ENCODE assay signal across 38 cellular contexts in genomic region chr2:3389193-3389592, GRCh38.
"Had no signal": no experiment of that assay in that cellular context is flagged by ENCODE, and none has a peak within 500 bp of the region (broad histone marks: within the 10 kb centered on the region; RNA-seq: fewer than 3 reads in every experiment).

No MANE protein-coding gene starts in this region.

- H3K27me3 ChIP-seq: ascending aorta, cardiac muscle cell had no signal

- H3K4me1 Mint-ChIP-seq: WTC11 had no signal

- H3K9me3 ChIP-seq: ascending aorta had no signal

- H3K27me3 Mint-ChIP-seq: activated CD4-positive, alpha-beta memory T cell treated with anti-CD3 and anti-CD28 coated beads, Interleukin-2, amount 10 ng/mL, durations not matched to agents 7 days and 5 days; activated CD4-positive, alpha-beta T cell treated with anti-CD3 and anti-CD28 coated beads for 36 hours; activated CD4-positive, alpha-beta T cell treated with anti-CD3 and anti-CD28 coated beads, Interleukin-2, amount 10 ng/mL, durations not matched to agents 7 days and 5 days; activated CD8-positive, alpha-beta memory T cell treated with anti-CD3 and anti-CD28 coated beads, Interleukin-2, amount 10 ng/mL, durations not matched to agents 7 days and 5 days; activated naive CD4-positive, alpha-beta T cell treated with anti-CD3 and anti-CD28 coated beads, Interleukin-2, amount 10 ng/mL, durations not matched to agents 7 days and 5 days; activated naive CD4-positive, alpha-beta T cell treated with anti-CD3 and anti-CD28 coated beads, Interleukin-2, amount 50 U/mL, for 24 hours; activated naive CD8-positive, alpha-beta T cell; activated naive CD8-positive, alpha-beta T cell treated with anti-CD3 and anti-CD28 coated beads, Interleukin-2, amount 10 ng/mL, durations not matched to agents 7 days and 5 days; activated naive CD8-positive, alpha-beta T cell treated with anti-CD3 and anti-CD28 coated beads, Interleukin-2, amount 50 U/mL, for 24 hours; activated T-cell treated with anti-CD3 and anti-CD28 coated beads, Interleukin-2, amount 50 U/mL, for 24 hours; brain; central memory CD8-positive, alpha-beta T cell; T-cell had no signal

- DNase-seq: activated CD4-positive, alpha-beta memory T cell treated with anti-CD3 and anti-CD28 coated beads, Interleukin-2, amount 10 ng/mL, durations not matched to agents 7 days and 5 days; activated CD4-positive, alpha-beta T cell treated with anti-CD3 and anti-CD28 coated beads for 1 hour; activated CD4-positive, alpha-beta T cell treated with anti-CD3 and anti-CD28 coated beads for 48 hours; activated CD4-positive, alpha-beta T cell treated with anti-CD3 and anti-CD28 coated beads, Interleukin-2, amount 10 ng/mL, durations not matched to agents 7 days and 5 days; activated CD4-positive, alpha-beta T cell treated with anti-CD3 and anti-CD28 coated beads, Interleukin-2, amount 50 U/mL, for 48 hours; activated CD4-positive, CD25-positive, alpha-beta regulatory T cell; activated CD8-positive, alpha-beta memory T cell treated with anti-CD3 and anti-CD28 coated beads for 24 hours; activated CD8-positive, alpha-beta memory T cell treated with anti-CD3 and anti-CD28 coated beads, Interleukin-2, amount 10 ng/mL, durations not matched to agents 7 days and 5 days; activated CD8-positive, alpha-beta memory T cell treated with anti-CD3 and anti-CD28 coated beads, Interleukin-2, amount 50 U/mL, for 48 hours; activated CD8-positive, alpha-beta T cell treated with anti-CD3 and anti-CD28 coated beads, Interleukin-2, amount 10 ng/mL, durations not matched to agents 7 days and 5 days; activated effector memory CD4-positive, alpha-beta T cell treated with Interleukin-2 at 50 U/mL for 16 hours; activated gamma-delta T cell; activated naive CD4-positive, alpha-beta T cell treated with anti-CD3 and anti-CD28 coated beads, Interleukin-2, amount 10 ng/mL, durations not matched to agents 7 days and 5 days; activated naive CD4-positive, alpha-beta T cell treated with Interleukin-2 at 50 U/mL for 16 hours; activated naive CD8-positive, alpha-beta T cell treated with anti-CD3 and anti-CD28 coated beads, Interleukin-2, amount 10 ng/mL, durations not matched to agents 7 days and 5 days; activated naive CD8-positive, alpha-beta T cell treated with anti-CD3 and anti-CD28 coated beads, Interleukin-2, amount 50 U/mL, for 24 hours; activated T-cell treated with anti-CD3 and anti-CD28 coated beads, Interleukin-2, amount 50 U/mL, for 24 hours; activated T-cell treated with anti-CD3 and anti-CD28 coated beads, Interleukin-2, amount 50 U/mL, for 48 hours; amygdala; anterior cingulate cortex; caudate nucleus; cerebellar nuclear complex; T-cell; T-helper 2 cell; T-helper 9 cell; WERI-Rb-1 had no signal

- FAIRE-seq: bronchial epithelial cell had no signal

- H3K4me1 ChIP-seq: ascending aorta had no signal

- ATAC-seq: activated CD4-positive, alpha-beta T cell treated with anti-CD3 and anti-CD28 coated beads for 36 hours; activated CD4-positive, CD25-positive, alpha-beta regulatory T cell treated with anti-CD3 and anti-CD28 coated beads, Interleukin-2, amount 50 U/mL, for 24 hours; activated CD8-positive, alpha-beta memory T cell treated with anti-CD3 and anti-CD28 coated beads, Interleukin-2, amount 10 ng/mL, durations not matched to agents 7 days and 5 days; activated CD8-positive, alpha-beta T cell treated with anti-CD3 and anti-CD28 coated beads, Interleukin-2, amount 10 ng/mL, durations not matched to agents 7 days and 5 days; activated naive CD8-positive, alpha-beta T cell treated with anti-CD3 and anti-CD28 coated beads, Interleukin-2, amount 50 U/mL, for 24 hours; T-cell; WTC11 had no signal

- H3K9me3 Mint-ChIP-seq: activated naive CD4-positive, alpha-beta T cell treated with anti-CD3 and anti-CD28 coated beads, Interleukin-2, amount 10 ng/mL, durations not matched to agents 7 days and 5 days; activated naive CD4-positive, alpha-beta T cell treated with anti-CD3 and anti-CD28 coated beads, Interleukin-2, amount 50 U/mL, for 24 hours; activated naive CD8-positive, alpha-beta T cell treated with anti-CD3 and anti-CD28 coated beads, Interleukin-2, amount 10 ng/mL, durations not matched to agents 7 days and 5 days; activated T-cell treated with anti-CD3 and anti-CD28 coated beads, Interleukin-2, amount 50 U/mL, for 24 hours; activated T-helper 2 cell treated with anti-CD3 and anti-CD28 coated beads, Interferon-gamma antibody, Interleukin-2, Interleukin-4, amounts not matched to agents 10 μg/mL and 5 μg/mL and 100 μg/mL, durations not matched to agents 14 hours and 24 hours and 36 hours; T-helper 2 cell treated with Interferon-gamma antibody and Interleukin-4, amounts not matched to agents 5 μg/mL and 100 μg/mL, for 36 hours; WTC11 had no signal

- H3K4me3 ChIP-seq: ascending aorta, cardiac muscle cell had no signal

- H3K27ac Mint-ChIP-seq: activated CD4-positive, alpha-beta memory T cell treated with anti-CD3 and anti-CD28 coated beads, Interleukin-2, amount 10 ng/mL, durations not matched to agents 7 days and 5 days; activated CD4-positive, alpha-beta T cell treated with anti-CD3 and anti-CD28 coated beads for 36 hours; activated CD4-positive, alpha-beta T cell treated with anti-CD3 and anti-CD28 coated beads, Interleukin-2, amount 10 ng/mL, durations not matched to agents 7 days and 5 days; activated CD8-positive, alpha-beta memory T cell treated with anti-CD3 and anti-CD28 coated beads, Interleukin-2, amount 10 ng/mL, durations not matched to agents 7 days and 5 days; activated CD8-positive, alpha-beta T cell treated with anti-CD3 and anti-CD28 coated beads, Interleukin-2, amount 10 ng/mL, durations not matched to agents 7 days and 5 days; activated naive CD4-positive, alpha-beta T cell treated with anti-CD3 and anti-CD28 coated beads, Interleukin-2, amount 10 ng/mL, durations not matched to agents 7 days and 5 days; activated naive CD8-positive, alpha-beta T cell; activated naive CD8-positive, alpha-beta T cell treated with anti-CD3 and anti-CD28 coated beads, Interleukin-2, amount 10 ng/mL, durations not matched to agents 7 days and 5 days; activated naive CD8-positive, alpha-beta T cell treated with anti-CD3 and anti-CD28 coated beads, Interleukin-2, amount 50 U/mL, for 24 hours; activated T-cell treated with anti-CD3 and anti-CD28 coated beads, Interleukin-2, amount 50 U/mL, for 24 hours; activated T-helper 2 cell treated with anti-CD3 and anti-CD28 coated beads, Interferon-gamma antibody, Interleukin-2, Interleukin-4, amounts not matched to agents 10 μg/mL and 5 μg/mL and 100 μg/mL, durations not matched to agents 14 hours and 24 hours and 36 hours; brain; T-cell; T-helper 2 cell treated with Interferon-gamma antibody and Interleukin-4, amounts not matched to agents 5 μg/mL and 100 μg/mL, for 36 hours; WTC11 had no signal

- H3K27ac ChIP-seq: ascending aorta, cardiac muscle cell, WERI-Rb-1 had no signal

- H3K4me3 Mint-ChIP-seq: activated CD4-positive, alpha-beta memory T cell treated with anti-CD3 and anti-CD28 coated beads, Interleukin-2, amount 10 ng/mL, durations not matched to agents 7 days and 5 days; activated CD4-positive, alpha-beta T cell treated with anti-CD3 and anti-CD28 coated beads for 36 hours; activated CD4-positive, alpha-beta T cell treated with anti-CD3 and anti-CD28 coated beads, Interleukin-2, amount 10 ng/mL, durations not matched to agents 7 days and 5 days; activated CD8-positive, alpha-beta memory T cell treated with anti-CD3 and anti-CD28 coated beads, Interleukin-2, amount 10 ng/mL, durations not matched to agents 7 days and 5 days; activated CD8-positive, alpha-beta T cell treated with anti-CD3 and anti-CD28 coated beads, Interleukin-2, amount 10 ng/mL, durations not matched to agents 7 days and 5 days; activated naive CD4-positive, alpha-beta T cell treated with anti-CD3 and anti-CD28 coated beads, Interleukin-2, amount 10 ng/mL, durations not matched to agents 7 days and 5 days; activated naive CD4-positive, alpha-beta T cell treated with anti-CD3 and anti-CD28 coated beads, Interleukin-2, amount 50 U/mL, for 24 hours; activated naive CD8-positive, alpha-beta T cell; activated naive CD8-positive, alpha-beta T cell treated with anti-CD3 and anti-CD28 coated beads, Interleukin-2, amount 10 ng/mL, durations not matched to agents 7 days and 5 days; activated naive CD8-positive, alpha-beta T cell treated with anti-CD3 and anti-CD28 coated beads, Interleukin-2, amount 50 U/mL, for 24 hours; activated T-cell treated with anti-CD3 and anti-CD28 coated beads, Interleukin-2, amount 50 U/mL, for 24 hours; brain; central memory CD8-positive, alpha-beta T cell; T-cell; T-helper 2 cell treated with Interferon-gamma antibody and Interleukin-4, amounts not matched to agents 5 μg/mL and 100 μg/mL, for 36 hours; WTC11 had no signal
